18 cellular contexts compared by ENCODE assay signal in genomic region chr2:200871151-200871550, GRCh38. TPM values are rescaled to one million over a fixed set of nuclear protein-coding genes. Genes with fewer than 3 reads are reported as not detected.
A peak's percentile ranks its signal among the peaks of the same experiment; 100 is the strongest.
DNase-seq lines count a peak whose midpoint lies in the region; ATAC-seq and TF ChIP-seq lines count a peak whose summit lies in the region.
"Had no signal": no experiment of that assay in that cellular context is flagged by ENCODE, and none has a peak within 500 bp of the region (broad histone marks: within the 10 kb centered on the region; RNA-seq: fewer than 3 reads in every experiment).

No MANE protein-coding gene starts in this region.

- H3K27me3 ChIP-seq in adipocyte (replicated peaks; ENCODE audit: control insufficient read depth, insufficient read depth, low read length): no peaks in the 10 kb centered on the region
- H3K27me3 ChIP-seq in suprapubic skin: no peaks in the 10 kb centered on the region
- H3K27me3 ChIP-seq: SJSA1 had no signal

- POLR2A ChIA-PET in activated CD4-positive, alpha-beta T cell treated with anti-CD3 and anti-CD28 coated beads for 36 hours (lab: Charles Lee): no interaction called here
- POLR2A ChIA-PET in OCI-LY7 (lab: Charles Lee): interaction anchor here (1.4 to 1.9 kb wide), 2 partner anchors 18 to 44 kb away, joined by 5 to 7 read pairs; partner anchors contain the start of genes NIF3L1 and PPIL3

- no TSS peak for BruUV-seq in OCI-LY7 (replicated peaks; lab: Mats Ljungman, UMichigan)

- intact Hi-C loops in activated CD4-positive, alpha-beta T cell treated with anti-CD3 and anti-CD28 coated beads for 36 hours (cut with DNase I, micrococcal nuclease): no loop called here
- intact Hi-C loops in OCI-LY7 (cut with micrococcal nuclease; ENCODE audit: unreplicated experiment): no loop called here

- no peak for TF ChIP-seq POLR2A in suprapubic skin (IDR thresholded peaks at IDR 0.05)

- H3K27ac ChIP-seq in OCI-LY7 (ENCODE audit: low read depth, low read length, poor library complexity, severe bottlenecking) (peak overlapping the region; percentile 18), suprapubic skin (no peak overlapping the region)
- H3K27ac ChIP-seq: RWPE1, SJSA1 had no signal

- H3K4me2 ChIP-seq in OCI-LY7 (ENCODE audit: low read length): no peak overlapping the region

- CTCF ChIA-PET in activated CD4-positive, alpha-beta T cell treated with anti-CD3 and anti-CD28 coated beads for 36 hours (lab: Charles Lee): no interaction called here
- CTCF ChIA-PET in OCI-LY7 (lab: Charles Lee; ENCODE audit: unreplicated experiment): no interaction called here

- H3K9me2 ChIP-seq in OCI-LY7 (ENCODE audit: insufficient read depth, low read length): no peaks in the 10 kb centered on the region

- no peak for TF ChIP-seq EP300 in suprapubic skin (IDR thresholded peaks at IDR 0.05)

- H3K4me1 Mint-ChIP-seq in activated CD4-positive, alpha-beta T cell treated with anti-CD3 and anti-CD28 coated beads for 36 hours: peaks cover 4% of the 10 kb centered on the region

- H3K4me1 ChIP-seq in OCI-LY7 (ENCODE audit: insufficient read depth, low read length, poor library complexity, severe bottlenecking) (peaks cover 8% of the 10 kb centered on the region), adipocyte (ENCODE audit: control insufficient read depth, insufficient read depth, low read length) (peaks cover 11% of the 10 kb centered on the region), suprapubic skin (peaks cover 7% of the 10 kb centered on the region)
- H3K4me1 ChIP-seq: HAP-1, SJSA1 had no signal

- ATAC-seq in activated CD4-positive, alpha-beta T cell treated with anti-CD3 and anti-CD28 coated beads for 36 hours: no peak
- no peak for ATAC-seq in GM18858 (IDR thresholded peaks at IDR 0.05; ENCODE audit: unreplicated experiment)
- ATAC-seq in HG03108 (IDR thresholded peaks at IDR 0.05; ENCODE audit: unreplicated experiment): no peak

- WGBS in suprapubic skin: 57% methylated on average over 3 of the region's 3 CpGs

- H3K9ac ChIP-seq in adipocyte (ENCODE audit: low read length): no peak overlapping the region

- H3K4me3 ChIP-seq in AG10803 (ENCODE audit: low read length) (no peak overlapping the region), OCI-LY7 (ENCODE audit: low read depth, low read length, poor library complexity, severe bottlenecking) (no peak overlapping the region), adipocyte (ENCODE audit: low read length) (no peak overlapping the region), suprapubic skin (no peak overlapping the region)
- H3K4me3 ChIP-seq: HAP-1, SJSA1 had no signal

- H3K27ac Mint-ChIP-seq in activated CD4-positive, alpha-beta T cell treated with anti-CD3 and anti-CD28 coated beads for 36 hours: peak overlapping the region; percentile 42
- H3K27ac Mint-ChIP-seq: CD4-positive, CD25-positive, alpha-beta regulatory T cell had no signal

- H3K36me3 Mint-ChIP-seq in activated CD4-positive, alpha-beta T cell treated with anti-CD3 and anti-CD28 coated beads for 36 hours (ENCODE audit: low read depth): peaks cover 33% of the 10 kb centered on the region

- H2AFZ ChIP-seq in OCI-LY7 (ENCODE audit: low read length): no peak overlapping the region

- H4K20me1 ChIP-seq in OCI-LY7 (ENCODE audit: insufficient read depth, low read length): no peaks in the 10 kb centered on the region

- no peaks in the 10 kb centered on the region for H3K79me2 ChIP-seq in OCI-LY7 (ENCODE audit: insufficient read depth, low read depth, low read length)

- no peaks in the 10 kb centered on the region for H3K9me3 Mint-ChIP-seq in activated CD4-positive, alpha-beta T cell treated with anti-CD3 and anti-CD28 coated beads for 36 hours (ENCODE audit: low read depth)

- H3K9me3 ChIP-seq in OCI-LY7 (ENCODE audit: low read length) (no peaks in the 10 kb centered on the region), adipocyte (ENCODE audit: control insufficient read depth, low read length) (no peaks in the 10 kb centered on the region), suprapubic skin (no peaks in the 10 kb centered on the region)
- H3K9me3 ChIP-seq: HAP-1, SJSA1 had no signal

- no peaks in the 10 kb centered on the region for H3K27me3 Mint-ChIP-seq in activated CD4-positive, alpha-beta T cell treated with anti-CD3 and anti-CD28 coated beads for 36 hours
- H3K27me3 Mint-ChIP-seq: CD4-positive, CD25-positive, alpha-beta regulatory T cell had no signal

- no peak overlapping the region for H3K4me3 Mint-ChIP-seq in activated CD4-positive, alpha-beta T cell treated with anti-CD3 and anti-CD28 coated beads for 36 hours

- DNase-seq in activated CD4-positive, alpha-beta T cell treated with anti-CD3 and anti-CD28 coated beads for 36 hours: no peak
- DNase-seq in activated CD4-positive, alpha-beta T cell treated with anti-CD3 and anti-CD28 coated beads for 4 hours: no peak
- DNase-seq in AG10803 (ENCODE audit: low read depth) (peak; percentile 70), OCI-LY7 (ENCODE audit: low spot score) (no peak), adipocyte (ENCODE audit: low read depth) (peak; percentile 31), suprapubic skin (ENCODE audit: low spot score in 2 of 2) (no peak)
- DNase-seq: AML-193; CD4-positive, CD25-positive, alpha-beta regulatory T cell; DMS53; NCI-H1105 treated with DMSO at 0.1 percent for 48 hours; NCI-H187 treated with DMSO at 0.1 percent for 48 hours; NCI-H2171 treated with DMSO at 0.1 percent for 48 hours; NCI-H774 had no signal

- no peak for TF ChIP-seq CTCF in AG10803 (conservative IDR thresholded peaks at IDR 0.05; ENCODE audit: low read length)
- TF ChIP-seq CTCF in OCI-LY7 (conservative IDR thresholded peaks at IDR 0.05; ENCODE audit: low read length): no peak
- TF ChIP-seq CTCF in suprapubic skin (IDR thresholded peaks at IDR 0.05): no peak

- peaks cover 66% of the 10 kb centered on the region for H3K36me3 ChIP-seq in OCI-LY7 (ENCODE audit: insufficient read depth, low read length)
- peaks cover 44% of the 10 kb centered on the region for H3K36me3 ChIP-seq in adipocyte (ENCODE audit: control insufficient read depth, insufficient read depth, low read length, severe bottlenecking)
- H3K36me3 ChIP-seq in suprapubic skin: peaks cover 46% of the 10 kb centered on the region

RNA-seq across cellular contexts. Expression of gene CLK1, which starts 6.7 kb away (rescaled TPM):
- total RNA-seq in activated CD4-positive, alpha-beta T cell treated with anti-CD3 and anti-CD28 coated beads for 36 hours: 10 to 100 TPM; 86.4 to 99.3 TPM
- 74.9 and 80.1 TPM in 2 replicates for total RNA-seq in OCI-LY7 (2014; rRNA removed; shearing (Covaris generic))
- total RNA-seq in OCI-LY7 (2022) (104 and 110 TPM in 2 replicates), suprapubic skin (100 to 1,000 TPM in 3 of 4 donors, 10 to 100 TPM in 1; 61.0 to 394 (median 130) TPM)

RNA-seq across cellular contexts. Expression of gene PPIL3, which starts 17.7 kb away (rescaled TPM):
- 10 to 100 TPM; 52.6 to 53.0 TPM for total RNA-seq in activated CD4-positive, alpha-beta T cell treated with anti-CD3 and anti-CD28 coated beads for 36 hours
- 49.4 and 54.4 TPM in 2 replicates for total RNA-seq in OCI-LY7 (2014; rRNA removed; shearing (Covaris generic))
- total RNA-seq in OCI-LY7 (2022) (75.0 and 76.4 TPM in 2 replicates), suprapubic skin (10 to 100 TPM; 17.4 to 75.8 (median 22.5) TPM)

RNA-seq across cellular contexts. Expression of gene NIF3L1, which starts 18.0 kb away (rescaled TPM):
- 10 to 100 TPM; 37.0 to 47.7 TPM for total RNA-seq in activated CD4-positive, alpha-beta T cell treated with anti-CD3 and anti-CD28 coated beads for 36 hours
- 37.5 and 68.4 TPM in 2 replicates for total RNA-seq in OCI-LY7 (2014; rRNA removed; shearing (Covaris generic))
- total RNA-seq in OCI-LY7 (2022) (57.4 and 60.4 TPM in 2 replicates), suprapubic skin (10 to 100 TPM; 22.0 to 34.7 (median 29.9) TPM)

RNA-seq across cellular contexts. Expression of gene BZW1, which starts 59.4 kb away (rescaled TPM):
- 100 to 1,000 TPM; 413 to 474 TPM for total RNA-seq in activated CD4-positive, alpha-beta T cell treated with anti-CD3 and anti-CD28 coated beads for 36 hours
- total RNA-seq in OCI-LY7 (2014; rRNA removed; shearing (Covaris generic)): 177 and 180 TPM in 2 replicates
- total RNA-seq in OCI-LY7 (2022) (171 and 183 TPM in 2 replicates), suprapubic skin (100 to 1,000 TPM; 103 to 215 (median 137) TPM)

Comparison
In these comparisons a context has a peak if more than half of its experiments do, and no peak if none do; other contexts are left out.
1. DNase-seq: peak in AG10803 (single experiment) and adipocyte (single experiment); none in activated CD4-positive, alpha-beta T cell treated with anti-CD3 and anti-CD28 coated beads for 36 hours (single experiment), activated CD4-positive, alpha-beta T cell treated with anti-CD3 and anti-CD28 coated beads for 4 hours (0 of 2), OCI-LY7 (single experiment) and suprapubic skin (0 of 2).